In the genomic region with DNA sequence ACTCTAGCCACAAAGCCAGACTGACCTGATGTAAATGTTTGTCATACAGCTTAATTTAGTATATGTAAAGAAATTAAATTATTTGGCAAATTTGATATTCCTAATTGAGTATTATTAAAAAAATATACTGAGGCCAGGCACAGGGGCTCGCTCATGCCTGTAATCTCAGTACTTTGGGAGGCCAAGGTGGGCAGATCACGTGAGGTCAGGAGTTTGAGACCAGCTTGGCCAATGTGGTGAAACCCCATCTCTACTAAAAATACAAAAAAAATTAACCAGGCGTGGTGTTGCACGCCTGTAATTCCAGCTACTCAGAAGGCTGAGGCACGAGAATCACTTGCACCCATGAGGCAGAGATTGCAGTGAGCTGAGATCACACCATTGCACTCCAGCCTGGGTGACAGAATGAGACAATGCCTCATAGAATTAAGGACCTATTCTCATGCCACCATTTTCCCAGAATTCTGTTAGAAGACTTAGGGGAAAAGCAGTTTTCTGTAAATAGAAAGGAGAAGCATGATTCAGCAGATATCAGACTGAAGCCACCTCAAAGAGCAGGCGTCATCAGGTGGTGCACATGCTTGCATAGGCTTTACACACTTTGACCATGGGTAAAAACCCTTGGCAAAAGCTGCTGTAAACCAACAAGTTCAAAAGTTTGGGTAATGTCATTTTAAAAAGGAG, we compare ENCODE assay signal across 1 cellular context.
TF ChIP-seq lines count a peak whose summit lies in the region.

No MANE protein-coding gene starts in this region.

TF ChIP-seq in HepG2, 621 proteins besides CTCF, POLR2A, EP300 and RAD21:
- no peak for TF ChIP-seq TCF12 (IDR thresholded peaks at IDR 0.05)
- TF ChIP-seq TCF12 (CRISPR knock-in tag; IDR thresholded peaks at IDR 0.05): no peak
- TF ChIP-seq NFE2L2 (IDR thresholded peaks at IDR 0.05; ENCODE audit: low read length): peak; percentile 41; the same call in 1 of the 2 replicates
